ENCODE assay signal across 21 cellular contexts in genomic region chr22:32685527-32685926, GRCh38.
"Had no signal": no experiment of that assay in that cellular context is flagged by ENCODE, and none has a peak within 500 bp of the region (broad histone marks: within the 10 kb centered on the region; RNA-seq: fewer than 3 reads in every experiment).

No MANE protein-coding gene starts in this region.

- H3K27me3 ChIP-seq: dorsolateral prefrontal cortex, right atrium auricular region, sigmoid colon, suprapubic skin, transverse colon had no signal

- H3K4me3 ChIP-seq: dorsolateral prefrontal cortex, lower lobe of right lung, prostate gland, right atrium auricular region, sigmoid colon, spleen, suprapubic skin, transverse colon had no signal

- H3K27ac Mint-ChIP-seq: naive thymus-derived CD8-positive, alpha-beta T cell; nephron progenitor cell; stimulated activated naive B cell treated with anti-CD40 and anti-IgM and Interleukin-4, amounts not matched to agents 10 μg/mL and 1 μg/mL and 100 μg/mL, for 72 hours; stimulated activated naive CD8-positive, alpha-beta T cell treated with anti-CD3 and anti-CD28 coated beads, Interleukin-15, Interleukin-2, amounts not matched to agents 100 ng/mL and 50 ng/mL, for 24 hours had no signal

- ATAC-seq: esophagus mucosa; left ventricle myocardium superior; naive thymus-derived CD8-positive, alpha-beta T cell; stimulated activated naive B cell treated with anti-CD40 and anti-IgM and Interleukin-4, amounts not matched to agents 10 μg/mL and 1 μg/mL and 100 μg/mL, for 72 hours had no signal

- H3K9me3 Mint-ChIP-seq: stimulated activated naive CD8-positive, alpha-beta T cell treated with anti-CD3 and anti-CD28 coated beads, Interleukin-15, Interleukin-2, amounts not matched to agents 100 ng/mL and 50 ng/mL, for 24 hours had no signal

- DNase-seq: dorsolateral prefrontal cortex; effector CD4-positive, alpha-beta T cell; left ventricle myocardium superior; lower lobe of right lung; naive thymus-derived CD8-positive, alpha-beta T cell; nephron progenitor cell; nucleus accumbens; sigmoid colon; spleen; stimulated activated CD4-positive, alpha-beta T cell treated with anti-CD3 and anti-CD28 coated beads, Interleukin-15, amount 100 ng/mL, for 24 hours; stimulated activated CD4-positive, alpha-beta T cell treated with anti-CD3 and anti-CD28 coated beads, Interleukin-2, amount 100 ng/mL, for 48 hours; stimulated activated naive B cell treated with anti-CD40 and anti-IgM and Interleukin-4, amounts not matched to agents 10 μg/mL and 1 μg/mL and 100 μg/mL, for 72 hours; transverse colon had no signal

- H3K4me1 Mint-ChIP-seq: nephron progenitor cell; stimulated activated naive B cell treated with anti-CD40 and anti-IgM and Interleukin-4, amounts not matched to agents 10 μg/mL and 1 μg/mL and 100 μg/mL, for 72 hours had no signal

- H3K4me1 ChIP-seq: lower lobe of right lung, prostate gland, right atrium auricular region, spleen, suprapubic skin, transverse colon had no signal

- H3K9me3 ChIP-seq: lower lobe of right lung, prostate gland, right atrium auricular region, sigmoid colon, spleen, suprapubic skin, transverse colon had no signal

- H3K27ac ChIP-seq: dorsolateral prefrontal cortex, lower lobe of right lung, prostate gland, right atrium auricular region, sigmoid colon, spleen, suprapubic skin, transverse colon had no signal

- H3K4me3 Mint-ChIP-seq: naive thymus-derived CD8-positive, alpha-beta T cell; nephron progenitor cell; stimulated activated naive B cell treated with anti-CD40 and anti-IgM and Interleukin-4, amounts not matched to agents 10 μg/mL and 1 μg/mL and 100 μg/mL, for 72 hours; stimulated activated naive CD8-positive, alpha-beta T cell treated with anti-CD3 and anti-CD28 coated beads, Interleukin-15, Interleukin-2, amounts not matched to agents 100 ng/mL and 50 ng/mL, for 24 hours had no signal

- FAIRE-seq: colon, frontal cortex, keratinocyte had no signal

- H3K36me3 ChIP-seq: lower lobe of right lung, prostate gland, right atrium auricular region, sigmoid colon, spleen, suprapubic skin, transverse colon had no signal
